In genomic region chr14:59630281-59630963, GRCh38 we compare ENCODE assay signal across 8 cellular contexts. TPM values are rescaled to one million over a fixed set of nuclear protein-coding genes. Genes with fewer than 3 reads are reported as not detected.
DNase-seq lines count a peak whose midpoint lies in the region; ATAC-seq and TF ChIP-seq lines count a peak whose summit lies in the region.

No MANE protein-coding gene starts in this region.

- TF ChIP-seq CTCF in A673 (conservative IDR thresholded peaks at IDR 0.05; ENCODE audit: low read depth, low read length): no peak
- no peak for TF ChIP-seq CTCF in thyroid gland (IDR thresholded peaks at IDR 0.05)

- peak overlapping the region; percentile 73 for H3K9ac ChIP-seq in HUES64 (ENCODE audit: low read depth, low read length)

- DNase-seq in A673 (ENCODE audit: low spot score) (peak; percentile 62), islet precursor cell (peak; percentile 57), thyroid gland (peak; percentile 6 to 9), T-helper 9 cell (no peak)
- peak; percentile 6 for DNase-seq in activated naive CD8-positive, alpha-beta T cell treated with anti-CD3 and anti-CD28 coated beads, Interleukin-2, amount 50 U/mL, for 24 hours
- no peak for DNase-seq in activated CD4-positive, CD25-positive, alpha-beta regulatory T cell (lab: John Stamatoyannopoulos, UW)

- no peak overlapping the region for H3K4me3 Mint-ChIP-seq in activated naive CD8-positive, alpha-beta T cell treated with anti-CD3 and anti-CD28 coated beads, Interleukin-2, amount 50 U/mL, for 24 hours

- POLR2A ChIA-PET in A673 (lab: Charles Lee; ENCODE audit: low non-redundant PET): no interaction called here

- H3K36me3 ChIP-seq in A673 (ENCODE audit: insufficient read depth, low read length, poor library complexity, severe bottlenecking) (no peaks in the 10 kb centered on the region), HUES64 (ENCODE audit: insufficient read depth, low read length) (no peaks in the 10 kb centered on the region), thyroid gland (no peaks in the 10 kb centered on the region)

- no peaks in the 10 kb centered on the region for H3K9me3 ChIP-seq in A673 (ENCODE audit: low read depth, low read length, poor library complexity, severe bottlenecking)
- H3K9me3 ChIP-seq in HUES64 (ENCODE audit: insufficient read depth, low read depth, low read length): no peaks in the 10 kb centered on the region
- no peaks in the 10 kb centered on the region for H3K9me3 ChIP-seq in thyroid gland

- ATAC-seq in activated naive CD8-positive, alpha-beta T cell treated with anti-CD3 and anti-CD28 coated beads, Interleukin-2, amount 50 U/mL, for 24 hours: peak; percentile 56
- ATAC-seq in HG03521 (IDR thresholded peaks at IDR 0.05; ENCODE audit: unreplicated experiment): no peak

- H3K27me3 Mint-ChIP-seq in activated naive CD8-positive, alpha-beta T cell treated with anti-CD3 and anti-CD28 coated beads, Interleukin-2, amount 50 U/mL, for 24 hours: peaks cover 41% of the 10 kb centered on the region

- peak overlapping the region; percentile 52 for H3K4me3 ChIP-seq in A673 (ENCODE audit: low read depth, low read length, poor library complexity, severe bottlenecking)
- peak overlapping the region; percentile 65 for H3K4me3 ChIP-seq in HUES64 (ENCODE audit: low read length)
- H3K4me3 ChIP-seq in thyroid gland (replicated peaks in 1 of 3): no peak overlapping the region

- H3K4me1 ChIP-seq in A673 (ENCODE audit: insufficient read depth, low read length, poor library complexity, severe bottlenecking) (peaks cover 6% of the 10 kb centered on the region), HUES64 (ENCODE audit: insufficient read depth, low read length) (peaks cover 5% of the 10 kb centered on the region; the same call in 1 of the 2 replicates), thyroid gland (peaks cover 0 to 5% of the 10 kb centered on the region in 2 donors)

- H3K27ac Mint-ChIP-seq in activated naive CD8-positive, alpha-beta T cell treated with anti-CD3 and anti-CD28 coated beads, Interleukin-2, amount 50 U/mL, for 24 hours: no peak overlapping the region

- no peak overlapping the region for H3K27ac ChIP-seq in A673 (ENCODE audit: low read depth, low read length, poor library complexity, severe bottlenecking)
- H3K27ac ChIP-seq in HUES64 (ENCODE audit: low read depth, low read length): no peak overlapping the region
- H3K27ac ChIP-seq in thyroid gland: no peak overlapping the region

- H3K27me3 ChIP-seq in A673 (replicated peaks; ENCODE audit: insufficient read depth, low read depth, low read length, poor library complexity): peaks cover 17% of the 10 kb centered on the region
- peaks cover 33% of the 10 kb centered on the region for H3K27me3 ChIP-seq in HUES64 (ENCODE audit: insufficient read depth, low read length)
- no peaks in the 10 kb centered on the region for H3K27me3 ChIP-seq in thyroid gland

- H3K9me3 Mint-ChIP-seq in activated naive CD8-positive, alpha-beta T cell treated with anti-CD3 and anti-CD28 coated beads, Interleukin-2, amount 50 U/mL, for 24 hours: no peaks in the 10 kb centered on the region

- H3K36me3 Mint-ChIP-seq in activated naive CD8-positive, alpha-beta T cell treated with anti-CD3 and anti-CD28 coated beads, Interleukin-2, amount 50 U/mL, for 24 hours (ENCODE audit: low read depth): no peaks in the 10 kb centered on the region

- no TSS peak for BruUV-seq in A673 (replicated peaks; lab: Mats Ljungman, UMichigan)

- peaks cover 4% of the 10 kb centered on the region for H3K4me1 Mint-ChIP-seq in activated naive CD8-positive, alpha-beta T cell treated with anti-CD3 and anti-CD28 coated beads, Interleukin-2, amount 50 U/mL, for 24 hours

- intact Hi-C loops in A673 (cut with micrococcal nuclease; ENCODE audit: unreplicated experiment): loop anchor here (5.0 kb wide), 2 partner anchors 267 to 287 kb away; no protein-coding TSS in a partner anchor
- intact Hi-C loops in thyroid gland (cut with DNase I): loop anchor here (5.0 kb wide), 1 partner anchor 57 kb away; no protein-coding TSS in a partner anchor

- CTCF ChIA-PET in A673 (lab: Charles Lee): no interaction called here

- 1% methylated on average over 57 of the region's 57 CpGs for WGBS in HUES64
- 1 to 4% methylated on average over 20 to 32 of the region's 57 CpGs for WGBS in thyroid gland, 2 donors

- TF ChIP-seq POLR2A in thyroid gland (IDR thresholded peaks at IDR 0.05): no peak

RNA-seq across cellular contexts. Expression of gene CCDC175, which starts 53.8 kb away (rescaled TPM):
- total RNA-seq in A673 (2021): 0.47 TPM in 1 of 2 replicates, not detected in the other
- not detected for polyA plus RNA-seq in HUES64 (2013, experiment 1 of 2)
- not detected for polyA plus RNA-seq in HUES64 (2013, experiment 2 of 2)
- under 1 TPM in 1 of 4 donors, not detected in 3; 0.24 TPM for total RNA-seq in thyroid gland

Comparison
In these comparisons a context has a peak if more than half of its experiments do, and no peak if none do; other contexts are left out.
1. DNase-seq: peak in A673 (single experiment), activated naive CD8-positive, alpha-beta T cell treated with anti-CD3 and anti-CD28 coated beads, Interleukin-2, amount 50 U/mL, for 24 hours (single experiment), islet precursor cell (single experiment) and thyroid gland (2 of 2); none in activated CD4-positive, CD25-positive, alpha-beta regulatory T cell (0 of 4) and T-helper 9 cell (single experiment).
2. H3K4me3 ChIP-seq: peak in A673 (single experiment) and HUES64 (single experiment); none in thyroid gland (0 of 3).